ENCODE assay signal across 1 cellular context in the genomic region with DNA sequence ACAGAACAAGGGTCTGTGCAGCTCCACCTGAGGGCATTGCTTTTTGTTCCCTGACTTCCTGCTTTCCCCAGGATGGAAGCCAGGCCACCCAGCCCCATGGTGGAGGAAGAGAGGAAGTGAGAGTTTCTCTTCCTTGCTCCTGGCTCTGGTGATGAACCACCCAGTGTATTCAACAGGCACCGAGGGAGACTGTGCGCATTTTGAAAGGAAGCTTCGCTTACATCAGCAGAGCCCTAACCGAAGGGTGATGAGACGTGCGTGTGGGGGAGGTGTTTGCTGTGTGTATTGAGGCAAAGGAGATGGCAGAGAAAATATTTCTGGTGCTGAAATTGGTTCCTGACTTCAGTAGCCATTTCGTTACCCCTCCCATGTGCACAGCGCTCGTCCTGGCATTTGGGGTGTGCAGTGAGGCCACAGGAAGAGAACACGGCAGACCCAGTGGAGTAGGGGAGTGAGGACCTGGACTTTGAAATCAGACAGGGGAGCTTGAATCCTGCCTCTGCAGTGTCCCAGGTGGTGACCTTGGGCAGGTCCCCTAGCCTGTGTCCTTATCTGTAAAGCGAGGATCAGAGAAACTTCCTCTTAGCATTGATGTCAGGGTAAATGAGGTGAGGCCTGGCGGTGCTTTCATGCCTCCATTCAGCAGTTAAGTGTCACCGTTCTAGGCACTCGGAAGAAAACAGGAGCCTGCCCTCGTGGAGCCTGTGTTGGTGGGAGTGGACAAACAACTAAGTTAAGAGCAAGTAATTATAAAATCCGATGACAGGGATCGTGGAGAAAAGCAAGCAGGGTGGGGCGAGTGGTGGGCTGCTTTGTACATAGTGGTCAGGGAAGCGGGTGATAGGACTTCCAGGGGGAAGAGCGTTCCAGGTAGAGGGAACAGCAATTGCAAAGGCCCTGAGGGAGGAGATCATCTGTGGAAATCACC.
A peak's percentile ranks its signal among the peaks of the same experiment; 100 is the strongest.
TF ChIP-seq lines count a peak whose summit lies in the region.

No MANE protein-coding gene starts in this region.

TF ChIP-seq in K562, 482 proteins besides CTCF, POLR2A, EP300 and RAD21 (continues in another document):
- TF ChIP-seq ZNF445 (CRISPR knock-in tag; IDR thresholded peaks at IDR 0.05; ENCODE audit: low read depth) (no peak), ZNF253 (CRISPR knock-in tag; conservative IDR thresholded peaks at IDR 0.05) (no peak), KAT2B (IDR thresholded peaks at IDR 0.05; ENCODE audit: low read depth, low read length) (no peak), PHB2 (IDR thresholded peaks at IDR 0.05; ENCODE audit: low read depth) (no peak), ETV6 (IDR thresholded peaks at IDR 0.05; ENCODE audit: borderline replicate concordance in 1 of 2, low read depth in 2 of 2, low read length in 1 of 2) (peak; percentile 58 to 78; a peak in 2 of 4 replicates), ETV6 (CRISPR knock-in tag; IDR thresholded peaks at IDR 0.05; ENCODE audit: borderline replicate concordance) (no peak), ZNF764 (CRISPR knock-in tag; IDR thresholded peaks at IDR 0.05; ENCODE audit: low read depth) (no peak), ZNF77 (CRISPR knock-in tag; IDR thresholded peaks at IDR 0.05) (no peak), ZNF780A (CRISPR knock-in tag; IDR thresholded peaks at IDR 0.05) (no peak), KDM4B (IDR thresholded peaks at IDR 0.05; ENCODE audit: borderline replicate concordance in 2 of 2, low read depth in 1 of 2) (no peak), FUS (optimal IDR thresholded peaks at IDR 0.05; ENCODE audit: low read depth, low read length) (no peak), ZNF644 (tag; IDR thresholded peaks at IDR 0.05; ENCODE audit: low read depth) (no peak), SRSF1 (IDR thresholded peaks at IDR 0.05; ENCODE audit: low read depth, low read length) (no peak), NRF1 (conservative IDR thresholded peaks at IDR 0.05 in 1 of 2, IDR thresholded peaks at IDR 0.05 in 1 of 2) (peak; percentile 56 to 63), XRCC3 (IDR thresholded peaks at IDR 0.05) (no peak), PTBP1 (IDR thresholded peaks at IDR 0.05; ENCODE audit: low read depth, low read length) (no peak), MAFG (tag; conservative IDR thresholded peaks at IDR 0.05) (no peak), ETS2 (tag; IDR thresholded peaks at IDR 0.05; ENCODE audit: borderline replicate concordance, poor library complexity, severe bottlenecking) (no peak), GATAD2A (IDR thresholded peaks at IDR 0.05) (peak; percentile 76; the same call in 1 of the 2 replicates), TAF1 (IDR thresholded peaks at IDR 0.05; ENCODE audit: control insufficient read depth, extremely low read depth, insufficient read depth, low read length, severe bottlenecking) (no peak), ZNF224 (CRISPR knock-in tag; IDR thresholded peaks at IDR 0.05) (no peak), KDM1A (IDR thresholded peaks at IDR 0.05) (peak; percentile 45 to 82; a peak in 3 of 4 replicates), ZNF217 (CRISPR knock-in tag; IDR thresholded peaks at IDR 0.05) (no peak), PURB (CRISPR knock-in tag; IDR thresholded peaks at IDR 0.05; ENCODE audit: low read depth) (no peak), GABPA (tag; conservative IDR thresholded peaks at IDR 0.05; ENCODE audit: low read depth) (0 out of 2 replicates have a peak, but pooled peaks have one; percentile 28), KDM2B (CRISPR knock-in tag; IDR thresholded peaks at IDR 0.05) (no peak), HLTF (IDR thresholded peaks at IDR 0.05) (no peak), ZNF197 (CRISPR knock-in tag; IDR thresholded peaks at IDR 0.05; ENCODE audit: low read depth) (no peak), HDAC3 (IDR thresholded peaks at IDR 0.05; ENCODE audit: borderline replicate concordance, partially characterized antibody) (peak; percentile 54), RFX7 (CRISPR knock-in tag; IDR thresholded peaks at IDR 0.05) (no peak), ZFPM2 (CRISPR knock-in tag; IDR thresholded peaks at IDR 0.05) (no peak), FOXK2 (conservative IDR thresholded peaks at IDR 0.05 in 1 of 2, IDR thresholded peaks at IDR 0.05 in 1 of 2; ENCODE audit: low read depth in 2 of 2) (peak in 1 of 2 experiments; percentile 20; a peak in 1 of 4 replicates), POLR2AphosphoS2 (IDR thresholded peaks at IDR 0.05; ENCODE audit: low read length) (no peak), ZNF384 (IDR thresholded peaks at IDR 0.05; ENCODE audit: low read depth, low read length) (no peak), ZNF324 (CRISPR knock-in tag; IDR thresholded peaks at IDR 0.05) (no peak)
- TF ChIP-seq, protein P1, sequence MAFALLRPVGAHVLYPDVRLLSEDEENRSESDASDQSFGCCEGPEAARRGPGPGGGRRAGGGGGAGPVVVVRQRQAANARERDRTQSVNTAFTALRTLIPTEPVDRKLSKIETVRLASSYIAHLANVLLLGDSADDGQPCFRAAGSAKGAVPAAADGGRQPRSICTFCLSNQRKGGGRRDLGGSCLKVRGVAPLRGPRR (CRISPR knock-in tag; IDR thresholded peaks at IDR 0.05) = no peak
- TF ChIP-seq, protein P2, sequence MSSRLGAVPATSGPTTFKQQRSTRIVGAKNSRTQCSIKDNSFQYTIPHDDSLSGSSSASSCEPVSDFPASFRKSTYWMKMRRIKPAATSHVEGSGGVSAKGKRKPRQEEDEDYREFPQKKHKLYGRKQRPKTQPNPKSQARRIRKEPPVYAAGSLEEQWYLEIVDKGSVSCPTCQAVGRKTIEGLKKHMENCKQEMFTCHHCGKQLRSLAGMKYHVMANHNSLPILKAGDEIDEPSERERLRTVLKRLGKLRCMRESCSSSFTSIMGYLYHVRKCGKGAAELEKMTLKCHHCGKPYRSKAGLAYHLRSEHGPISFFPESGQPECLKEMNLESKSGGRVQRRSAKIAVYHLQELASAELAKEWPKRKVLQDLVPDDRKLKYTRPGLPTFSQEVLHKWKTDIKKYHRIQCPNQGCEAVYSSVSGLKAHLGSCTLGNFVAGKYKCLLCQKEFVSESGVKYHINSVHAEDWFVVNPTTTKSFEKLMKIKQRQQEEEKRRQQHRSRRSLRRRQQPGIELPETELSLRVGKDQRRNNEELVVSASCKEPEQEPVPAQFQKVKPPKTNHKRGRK (tag; IDR thresholded peaks at IDR 0.05) = no peak
- TF ChIP-seq, protein P3, sequence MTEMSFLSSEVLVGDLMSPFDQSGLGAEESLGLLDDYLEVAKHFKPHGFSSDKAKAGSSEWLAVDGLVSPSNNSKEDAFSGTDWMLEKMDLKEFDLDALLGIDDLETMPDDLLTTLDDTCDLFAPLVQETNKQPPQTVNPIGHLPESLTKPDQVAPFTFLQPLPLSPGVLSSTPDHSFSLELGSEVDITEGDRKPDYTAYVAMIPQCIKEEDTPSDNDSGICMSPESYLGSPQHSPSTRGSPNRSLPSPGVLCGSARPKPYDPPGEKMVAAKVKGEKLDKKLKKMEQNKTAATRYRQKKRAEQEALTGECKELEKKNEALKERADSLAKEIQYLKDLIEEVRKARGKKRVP (CRISPR knock-in tag; IDR thresholded peaks at IDR 0.05) = peak; percentile 56; the same call in 1 of the 2 replicates
- TF ChIP-seq, protein P4, sequence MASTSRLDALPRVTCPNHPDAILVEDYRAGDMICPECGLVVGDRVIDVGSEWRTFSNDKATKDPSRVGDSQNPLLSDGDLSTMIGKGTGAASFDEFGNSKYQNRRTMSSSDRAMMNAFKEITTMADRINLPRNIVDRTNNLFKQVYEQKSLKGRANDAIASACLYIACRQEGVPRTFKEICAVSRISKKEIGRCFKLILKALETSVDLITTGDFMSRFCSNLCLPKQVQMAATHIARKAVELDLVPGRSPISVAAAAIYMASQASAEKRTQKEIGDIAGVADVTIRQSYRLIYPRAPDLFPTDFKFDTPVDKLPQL (IDR thresholded peaks at IDR 0.05; ENCODE audit: extremely low read depth, insufficient read length) = no peak
- TF ChIP-seq, protein P5, sequence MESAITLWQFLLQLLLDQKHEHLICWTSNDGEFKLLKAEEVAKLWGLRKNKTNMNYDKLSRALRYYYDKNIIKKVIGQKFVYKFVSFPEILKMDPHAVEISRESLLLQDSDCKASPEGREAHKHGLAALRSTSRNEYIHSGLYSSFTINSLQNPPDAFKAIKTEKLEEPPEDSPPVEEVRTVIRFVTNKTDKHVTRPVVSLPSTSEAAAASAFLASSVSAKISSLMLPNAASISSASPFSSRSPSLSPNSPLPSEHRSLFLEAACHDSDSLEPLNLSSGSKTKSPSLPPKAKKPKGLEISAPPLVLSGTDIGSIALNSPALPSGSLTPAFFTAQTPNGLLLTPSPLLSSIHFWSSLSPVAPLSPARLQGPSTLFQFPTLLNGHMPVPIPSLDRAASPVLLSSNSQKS (CRISPR knock-in tag; IDR thresholded peaks at IDR 0.05) = no peak
- TF ChIP-seq, protein P6, sequence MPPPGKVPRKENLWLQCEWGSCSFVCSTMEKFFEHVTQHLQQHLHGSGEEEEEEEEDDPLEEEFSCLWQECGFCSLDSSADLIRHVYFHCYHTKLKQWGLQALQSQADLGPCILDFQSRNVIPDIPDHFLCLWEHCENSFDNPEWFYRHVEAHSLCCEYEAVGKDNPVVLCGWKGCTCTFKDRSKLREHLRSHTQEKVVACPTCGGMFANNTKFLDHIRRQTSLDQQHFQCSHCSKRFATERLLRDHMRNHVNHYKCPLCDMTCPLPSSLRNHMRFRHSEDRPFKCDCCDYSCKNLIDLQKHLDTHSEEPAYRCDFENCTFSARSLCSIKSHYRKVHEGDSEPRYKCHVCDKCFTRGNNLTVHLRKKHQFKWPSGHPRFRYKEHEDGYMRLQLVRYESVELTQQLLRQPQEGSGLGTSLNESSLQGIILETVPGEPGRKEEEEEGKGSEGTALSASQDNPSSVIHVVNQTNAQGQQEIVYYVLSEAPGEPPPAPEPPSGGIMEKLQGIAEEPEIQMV (tag; conservative IDR thresholded peaks at IDR 0.05; ENCODE audit: low read depth) = no peak
- TF ChIP-seq, protein P7, sequence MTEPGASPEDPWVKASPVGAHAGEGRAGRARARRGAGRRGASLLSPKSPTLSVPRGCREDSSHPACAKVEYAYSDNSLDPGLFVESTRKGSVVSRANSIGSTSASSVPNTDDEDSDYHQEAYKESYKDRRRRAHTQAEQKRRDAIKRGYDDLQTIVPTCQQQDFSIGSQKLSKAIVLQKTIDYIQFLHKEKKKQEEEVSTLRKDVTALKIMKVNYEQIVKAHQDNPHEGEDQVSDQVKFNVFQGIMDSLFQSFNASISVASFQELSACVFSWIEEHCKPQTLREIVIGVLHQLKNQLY (CRISPR knock-in tag; conservative IDR thresholded peaks at IDR 0.05) = no peak
- TF ChIP-seq, protein P8, sequence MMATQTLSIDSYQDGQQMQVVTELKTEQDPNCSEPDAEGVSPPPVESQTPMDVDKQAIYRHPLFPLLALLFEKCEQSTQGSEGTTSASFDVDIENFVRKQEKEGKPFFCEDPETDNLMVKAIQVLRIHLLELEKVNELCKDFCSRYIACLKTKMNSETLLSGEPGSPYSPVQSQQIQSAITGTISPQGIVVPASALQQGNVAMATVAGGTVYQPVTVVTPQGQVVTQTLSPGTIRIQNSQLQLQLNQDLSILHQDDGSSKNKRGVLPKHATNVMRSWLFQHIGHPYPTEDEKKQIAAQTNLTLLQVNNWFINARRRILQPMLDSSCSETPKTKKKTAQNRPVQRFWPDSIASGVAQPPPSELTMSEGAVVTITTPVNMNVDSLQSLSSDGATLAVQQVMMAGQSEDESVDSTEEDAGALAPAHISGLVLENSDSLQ (IDR thresholded peaks at IDR 0.05) = no peak; the same call in none of the 2 replicates
- TF ChIP-seq, protein P9, sequence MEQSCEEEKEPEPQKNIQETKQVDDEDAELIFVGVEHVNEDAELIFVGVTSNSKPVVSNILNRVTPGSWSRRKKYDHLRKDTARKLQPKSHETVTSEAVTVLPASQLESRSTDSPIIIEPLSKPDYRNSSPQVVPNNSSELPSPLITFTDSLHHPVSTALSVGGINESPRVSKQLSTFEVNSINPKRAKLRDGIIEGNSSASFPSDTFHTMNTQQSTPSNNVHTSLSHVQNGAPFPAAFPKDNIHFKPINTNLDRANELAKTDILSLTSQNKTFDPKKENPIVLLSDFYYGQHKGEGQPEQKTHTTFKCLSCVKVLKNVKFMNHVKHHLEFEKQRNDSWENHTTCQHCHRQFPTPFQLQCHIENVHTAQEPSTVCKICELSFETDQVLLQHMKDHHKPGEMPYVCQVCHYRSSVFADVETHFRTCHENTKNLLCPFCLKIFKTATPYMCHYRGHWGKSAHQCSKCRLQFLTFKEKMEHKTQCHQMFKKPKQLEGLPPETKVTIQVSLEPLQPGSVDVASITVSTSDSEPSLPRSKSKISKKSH (CRISPR knock-in tag; IDR thresholded peaks at IDR 0.05) = no peak
- TF ChIP-seq, protein P10, sequence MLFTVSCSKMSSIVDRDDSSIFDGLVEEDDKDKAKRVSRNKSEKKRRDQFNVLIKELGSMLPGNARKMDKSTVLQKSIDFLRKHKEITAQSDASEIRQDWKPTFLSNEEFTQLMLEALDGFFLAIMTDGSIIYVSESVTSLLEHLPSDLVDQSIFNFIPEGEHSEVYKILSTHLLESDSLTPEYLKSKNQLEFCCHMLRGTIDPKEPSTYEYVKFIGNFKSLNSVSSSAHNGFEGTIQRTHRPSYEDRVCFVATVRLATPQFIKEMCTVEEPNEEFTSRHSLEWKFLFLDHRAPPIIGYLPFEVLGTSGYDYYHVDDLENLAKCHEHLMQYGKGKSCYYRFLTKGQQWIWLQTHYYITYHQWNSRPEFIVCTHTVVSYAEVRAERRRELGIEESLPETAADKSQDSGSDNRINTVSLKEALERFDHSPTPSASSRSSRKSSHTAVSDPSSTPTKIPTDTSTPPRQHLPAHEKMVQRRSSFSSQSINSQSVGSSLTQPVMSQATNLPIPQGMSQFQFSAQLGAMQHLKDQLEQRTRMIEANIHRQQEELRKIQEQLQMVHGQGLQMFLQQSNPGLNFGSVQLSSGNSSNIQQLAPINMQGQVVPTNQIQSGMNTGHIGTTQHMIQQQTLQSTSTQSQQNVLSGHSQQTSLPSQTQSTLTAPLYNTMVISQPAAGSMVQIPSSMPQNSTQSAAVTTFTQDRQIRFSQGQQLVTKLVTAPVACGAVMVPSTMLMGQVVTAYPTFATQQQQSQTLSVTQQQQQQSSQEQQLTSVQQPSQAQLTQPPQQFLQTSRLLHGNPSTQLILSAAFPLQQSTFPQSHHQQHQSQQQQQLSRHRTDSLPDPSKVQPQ (CRISPR knock-in tag; IDR thresholded peaks at IDR 0.05; ENCODE audit: borderline replicate concordance) = no peak
- TF ChIP-seq, protein P11, sequence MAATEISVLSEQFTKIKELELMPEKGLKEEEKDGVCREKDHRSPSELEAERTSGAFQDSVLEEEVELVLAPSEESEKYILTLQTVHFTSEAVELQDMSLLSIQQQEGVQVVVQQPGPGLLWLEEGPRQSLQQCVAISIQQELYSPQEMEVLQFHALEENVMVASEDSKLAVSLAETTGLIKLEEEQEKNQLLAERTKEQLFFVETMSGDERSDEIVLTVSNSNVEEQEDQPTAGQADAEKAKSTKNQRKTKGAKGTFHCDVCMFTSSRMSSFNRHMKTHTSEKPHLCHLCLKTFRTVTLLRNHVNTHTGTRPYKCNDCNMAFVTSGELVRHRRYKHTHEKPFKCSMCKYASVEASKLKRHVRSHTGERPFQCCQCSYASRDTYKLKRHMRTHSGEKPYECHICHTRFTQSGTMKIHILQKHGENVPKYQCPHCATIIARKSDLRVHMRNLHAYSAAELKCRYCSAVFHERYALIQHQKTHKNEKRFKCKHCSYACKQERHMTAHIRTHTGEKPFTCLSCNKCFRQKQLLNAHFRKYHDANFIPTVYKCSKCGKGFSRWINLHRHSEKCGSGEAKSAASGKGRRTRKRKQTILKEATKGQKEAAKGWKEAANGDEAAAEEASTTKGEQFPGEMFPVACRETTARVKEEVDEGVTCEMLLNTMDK (IDR thresholded peaks at IDR 0.05; ENCODE audit: borderline replicate concordance, insufficient read depth, low read depth, low read length, poor library complexity, severe bottlenecking) = no peak
- TF ChIP-seq, protein P12, sequence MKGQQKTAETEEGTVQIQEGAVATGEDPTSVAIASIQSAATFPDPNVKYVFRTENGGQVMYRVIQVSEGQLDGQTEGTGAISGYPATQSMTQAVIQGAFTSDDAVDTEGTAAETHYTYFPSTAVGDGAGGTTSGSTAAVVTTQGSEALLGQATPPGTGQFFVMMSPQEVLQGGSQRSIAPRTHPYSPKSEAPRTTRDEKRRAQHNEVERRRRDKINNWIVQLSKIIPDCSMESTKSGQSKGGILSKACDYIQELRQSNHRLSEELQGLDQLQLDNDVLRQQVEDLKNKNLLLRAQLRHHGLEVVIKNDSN (CRISPR knock-in tag; IDR thresholded peaks at IDR 0.05) = no peak
